ENCODE assay signal across 8 cellular contexts in the genomic region with DNA sequence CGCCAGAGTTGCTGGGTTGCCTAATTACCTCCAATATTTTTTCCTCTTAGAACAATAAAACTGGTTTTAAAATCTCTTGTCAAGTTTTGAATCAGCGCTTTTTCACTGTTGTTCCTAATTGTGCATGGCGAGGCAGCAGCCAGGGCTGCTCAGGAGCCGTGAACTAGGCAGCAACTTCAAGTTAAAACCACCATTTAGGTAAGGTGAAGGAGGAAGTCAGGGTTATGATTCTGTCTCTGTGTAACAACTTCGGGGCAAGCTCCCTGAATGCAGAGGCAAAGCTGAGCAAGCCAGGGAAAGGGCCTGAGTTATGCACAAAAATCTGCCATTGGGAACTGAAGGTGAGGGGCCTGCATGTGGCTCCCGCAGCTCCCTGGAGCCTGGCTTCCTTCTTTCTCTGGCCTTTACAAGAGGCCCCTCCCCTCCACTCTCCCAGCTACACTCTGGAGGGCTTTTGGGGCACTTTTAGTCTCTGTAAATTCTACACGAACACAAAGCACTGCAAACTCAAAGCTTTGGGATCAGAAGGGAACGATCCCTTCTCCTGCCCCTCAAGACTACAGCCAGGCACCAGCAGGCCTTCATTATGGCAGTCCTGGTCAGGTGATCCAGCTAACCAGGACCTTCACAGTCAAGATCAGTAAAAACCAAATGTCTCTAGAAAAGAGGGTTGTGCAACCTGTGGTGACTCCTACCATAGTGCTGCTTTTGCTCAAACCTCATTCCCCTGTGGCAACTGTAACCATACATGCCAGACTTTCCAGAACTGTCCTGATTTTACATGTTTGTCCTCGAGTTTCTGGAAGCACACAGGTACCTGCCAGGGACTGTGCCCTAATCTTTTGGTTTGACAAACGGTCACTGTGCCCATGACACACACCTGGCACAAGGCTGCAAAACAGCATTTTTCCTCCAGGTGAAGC.
A peak's percentile ranks its signal among the peaks of the same experiment; 100 is the strongest.
DNase-seq lines count a peak whose midpoint lies in the region.

No MANE protein-coding gene starts in this region.

- H3K4me3 ChIP-seq in muscle layer of duodenum (ENCODE audit: low read depth in 1 of 2, low read length in 2 of 2), result peak overlapping the region; percentile 76 to 91

- H3K27ac ChIP-seq in caudate nucleus (ENCODE audit: low read depth, low read length) (peak overlapping the region; percentile 63), muscle layer of duodenum (ENCODE audit: low read length) (peak overlapping the region; percentile 99)

- peaks cover 44 to 46% of the 10 kb centered on the region in 2 donors for H3K4me1 ChIP-seq in muscle layer of duodenum (ENCODE audit: control insufficient read depth in 1 of 2, insufficient read depth in 2 of 2, low read length in 2 of 2)

- DNase-seq in AG20443 (ENCODE audit: low spot score), result peak; percentile 55
- peak; percentile 57 for DNase-seq in M059J (ENCODE audit: low read depth)
- no peak for DNase-seq in caudate nucleus (lab: John Stamatoyannopoulos, UW)
- DNase-seq in NCI-H774 (lab: John Stamatoyannopoulos, UW), result no peak
- DNase-seq in NCI-H1048 (lab: John Stamatoyannopoulos, UW), result no peak
- DNase-seq in NCI-H1417 (lab: John Stamatoyannopoulos, UW), result no peak
- DNase-seq in stimulated activated CD4-positive, alpha-beta T cell treated with anti-CD3 and anti-CD28 coated beads, Interleukin-4, amount 100 ng/mL, for 1 hour, result no peak

- no peaks in the 10 kb centered on the region for H3K36me3 ChIP-seq in muscle layer of duodenum (ENCODE audit: control insufficient read depth in 1 of 2, insufficient read depth in 2 of 2, low read length in 2 of 2)

- H3K27me3 ChIP-seq in muscle layer of duodenum (ENCODE audit: low read depth, low read length), result no peaks in the 10 kb centered on the region

- no peaks in the 10 kb centered on the region for H3K9me3 ChIP-seq in muscle layer of duodenum (ENCODE audit: control insufficient read depth in 1 of 2, low read length in 2 of 2)

Comparison
In these comparisons a context has a peak if more than half of its experiments do, and no peak if none do; other contexts are left out.
1. DNase-seq: peak in AG20443 (single experiment) and M059J (single experiment); none in caudate nucleus (0 of 61), NCI-H774 (single experiment), NCI-H1048 (single experiment), NCI-H1417 (0 of 3) and stimulated activated CD4-positive, alpha-beta T cell treated with anti-CD3 and anti-CD28 coated beads, Interleukin-4, amount 100 ng/mL, for 1 hour (single experiment).